ENCODE assay signal across 20 cellular contexts in genomic region chr15:53126144-53126543, GRCh38.
"Had no signal": no experiment of that assay in that cellular context is flagged by ENCODE, and none has a peak within 500 bp of the region (broad histone marks: within the 10 kb centered on the region; RNA-seq: fewer than 3 reads in every experiment).

No MANE protein-coding gene starts in this region.

- H3K4me1 ChIP-seq: lower lobe of right lung, psoas muscle, sigmoid colon, suprapubic skin, transverse colon, upper lobe of right lung, uterus had no signal

- H3K4me1 Mint-ChIP-seq: natural killer cell; stimulated activated memory B cell treated with anti-CD40 and anti-IgM and Interleukin-4, amounts not matched to agents 10 μg/mL and 1 μg/mL and 100 μg/mL, for 72 hours; stimulated activated naive CD8-positive, alpha-beta T cell treated with anti-CD3 and anti-CD28 coated beads, Interleukin-15, amount 100 ng/mL, for 72 hours had no signal

- H3K36me3 ChIP-seq: lower lobe of right lung, ovary, sigmoid colon, suprapubic skin, transverse colon, upper lobe of right lung, uterus had no signal

- H3K36me3 Mint-ChIP-seq: natural killer cell; stimulated activated memory B cell treated with anti-CD40 and anti-IgM and Interleukin-4, amounts not matched to agents 10 μg/mL and 1 μg/mL and 100 μg/mL, for 72 hours had no signal

- H3K27me3 ChIP-seq: ovary, sigmoid colon, suprapubic skin, transverse colon, upper lobe of right lung, uterus had no signal

- H3K9me3 Mint-ChIP-seq: natural killer cell; stimulated activated memory B cell treated with anti-CD40 and anti-IgM and Interleukin-4, amounts not matched to agents 10 μg/mL and 1 μg/mL and 100 μg/mL, for 72 hours; stimulated activated naive CD8-positive, alpha-beta T cell treated with anti-CD3 and anti-CD28 coated beads, Interleukin-15, amount 100 ng/mL, for 72 hours had no signal

- H3K27ac ChIP-seq: lower lobe of right lung, ovary, psoas muscle, sigmoid colon, suprapubic skin, transverse colon, upper lobe of right lung, uterus had no signal

- H3K9me3 ChIP-seq: lower lobe of right lung, ovary, psoas muscle, sigmoid colon, suprapubic skin, transverse colon, upper lobe of right lung, uterus had no signal

- H3K27me3 Mint-ChIP-seq: effector memory CD8-positive, alpha-beta T cell; stimulated activated memory B cell treated with anti-CD40 and anti-IgM and Interleukin-4, amounts not matched to agents 10 μg/mL and 1 μg/mL and 100 μg/mL, for 72 hours; stimulated activated naive CD8-positive, alpha-beta T cell treated with anti-CD3 and anti-CD28 coated beads, Interleukin-15, amount 100 ng/mL, for 72 hours had no signal

- ATAC-seq: effector memory CD8-positive, alpha-beta T cell; left ventricle myocardium superior; lower lobe of right lung; natural killer cell; psoas muscle; right cardiac atrium; stimulated activated memory B cell treated with anti-CD40 and anti-IgM and Interleukin-4, amounts not matched to agents 10 μg/mL and 1 μg/mL and 100 μg/mL, for 72 hours; stimulated activated naive CD8-positive, alpha-beta T cell treated with anti-CD3 and anti-CD28 coated beads, Interleukin-15, amount 100 ng/mL, for 72 hours; upper lobe of right lung had no signal

- H3K4me3 Mint-ChIP-seq: effector memory CD8-positive, alpha-beta T cell; natural killer cell; stimulated activated memory B cell treated with anti-CD40 and anti-IgM and Interleukin-4, amounts not matched to agents 10 μg/mL and 1 μg/mL and 100 μg/mL, for 72 hours; stimulated activated naive CD8-positive, alpha-beta T cell treated with anti-CD3 and anti-CD28 coated beads, Interleukin-15, amount 100 ng/mL, for 72 hours had no signal

- H3K4me3 ChIP-seq: lower lobe of right lung, ovary, psoas muscle, sigmoid colon, suprapubic skin, transverse colon, upper lobe of right lung, uterus had no signal

- H3K27ac Mint-ChIP-seq: effector memory CD8-positive, alpha-beta T cell; natural killer cell; stimulated activated memory B cell treated with anti-CD40 and anti-IgM and Interleukin-4, amounts not matched to agents 10 μg/mL and 1 μg/mL and 100 μg/mL, for 72 hours; stimulated activated naive CD8-positive, alpha-beta T cell treated with anti-CD3 and anti-CD28 coated beads, Interleukin-15, amount 100 ng/mL, for 72 hours had no signal

- DNase-seq: cortex of kidney; effector memory CD8-positive, alpha-beta T cell; erythroblast; hypothalamus; left ventricle myocardium superior; lower lobe of right lung; natural killer cell; occipital lobe; ovary; posterior cingulate gyrus; psoas muscle; right cardiac atrium; sigmoid colon; stimulated activated CD4-positive, alpha-beta T cell treated with anti-CD3 and anti-CD28 coated beads, Interleukin-4, amount 100 ng/mL, for 4 hours; stimulated activated naive CD8-positive, alpha-beta T cell treated with anti-CD3 and anti-CD28 coated beads, Interleukin-15, amount 100 ng/mL, for 72 hours; transverse colon; upper lobe of right lung; uterus had no signal
